Comparison of ENCODE assay signal across 8 cellular contexts in genomic region chr20:38471987-38472512, GRCh38. TPM values are rescaled to one million over a fixed set of nuclear protein-coding genes. Genes with fewer than 3 reads are reported as not detected.
DNase-seq lines count a peak whose midpoint lies in the region; ATAC-seq, FAIRE-seq and TF ChIP-seq lines count a peak whose summit lies in the region.

No MANE protein-coding gene starts in this region.

- intact Hi-C loops in HepG2 (cut with micrococcal nuclease; ENCODE audit: unreplicated experiment), result loop anchor here (1.0 kb wide), 2 partner anchors 26 to 37 kb away; partner anchors contain the start of gene SNHG17

- H3K36me3 Mint-ChIP-seq in activated naive CD4-positive, alpha-beta T cell treated with anti-CD3 and anti-CD28 coated beads, Interleukin-2, amount 10 ng/mL, durations not matched to agents 7 days and 5 days, result no peaks in the 10 kb centered on the region
- H3K36me3 Mint-ChIP-seq in type B pancreatic cell, result peaks cover 8% of the 10 kb centered on the region

- DNase-seq in activated naive CD4-positive, alpha-beta T cell treated with anti-CD3 and anti-CD28 coated beads, Interleukin-2, amount 10 ng/mL, durations not matched to agents 7 days and 5 days, result no peak
- DNase-seq in activated naive CD4-positive, alpha-beta T cell treated with Interleukin-2 at 50 U/mL for 16 hours, result no peak
- DNase-seq in adipocyte (ENCODE audit: low read depth) (no peak), HepG2 (ENCODE audit: low spot score) (no peak), type B pancreatic cell (ENCODE audit: extremely low spot score, unreplicated experiment) (no peak), NCI-H2196 (lab: John Stamatoyannopoulos, UW; ENCODE audit: unreplicated experiment) (no peak)

- H3K9ac ChIP-seq in adipocyte (ENCODE audit: low read length) (peak overlapping the region; percentile 57), HepG2 (ENCODE audit: insufficient read depth, low read depth, low read length) (peak overlapping the region; percentile 62)

- in situ Hi-C loops in HepG2 (cut with HindIII; ENCODE audit: extremely low pct_ligation_motif_present, low pct_unique_long_range_greater_than_20kb), result loop anchor here (5.0 kb wide), 1 partner anchor 35 kb away; the partner anchor contains the start of gene SNHG17

- H3K27me3 Mint-ChIP-seq in activated naive CD4-positive, alpha-beta T cell treated with anti-CD3 and anti-CD28 coated beads, Interleukin-2, amount 10 ng/mL, durations not matched to agents 7 days and 5 days, result peaks cover 17% of the 10 kb centered on the region
- H3K27me3 Mint-ChIP-seq in type B pancreatic cell, result peaks cover 13% of the 10 kb centered on the region

- CTCF ChIA-PET in activated naive CD4-positive, alpha-beta T cell treated with anti-CD3 and anti-CD28 coated beads, Interleukin-2, amount 10 ng/mL, durations not matched to agents 7 days and 5 days (lab: Charles Lee), result interaction anchor here (0.8 to 3.5 kb wide), 4 partner anchors 11 to 38 kb away, joined by 3 to 20 read pairs (median 8); partner anchors contain the start of gene SNHG17
- CTCF ChIA-PET in HepG2 (lab: Yijun Ruan, JAX; ENCODE audit: low intra/inter-chr PET ratio, low total read pairs), result interaction anchor here (1.9 kb wide), 2 partner anchors 25 to 37 kb away, joined by 18 to 20 read pairs; partner anchors contain the start of gene SNHG17

- peak; percentile 10; the same call in 1 of the 2 replicates for TF ChIP-seq RAD21 in HepG2 (CRISPR knock-in tag; IDR thresholded peaks at IDR 0.05)

- peak overlapping the region; percentile 74 for H2AFZ ChIP-seq in HepG2 (ENCODE audit: low read length)

- TF ChIP-seq EP300 in HepG2 (IDR thresholded peaks at IDR 0.05; ENCODE audit: low read depth in 2 of 2, low read length in 2 of 2) (no peak), HepG2 (CRISPR knock-in tag; IDR thresholded peaks at IDR 0.05; ENCODE audit: borderline replicate concordance) (no peak)

- H3K36me3 ChIP-seq in adipocyte (ENCODE audit: control insufficient read depth, insufficient read depth, low read length, severe bottlenecking) (no peaks in the 10 kb centered on the region), HepG2 (replicated peaks in 1 of 2; ENCODE audit: control insufficient read depth in 1 of 2, insufficient read depth in 2 of 2, low read length in 2 of 2) (no peaks in the 10 kb centered on the region; a peak in 1 of 5 replicates)

- POLR2A ChIA-PET in HepG2 (lab: Yijun Ruan, JAX), result interaction anchor here (0.6 to 4.7 kb wide), 18 partner anchors 7 to 1825 kb away, joined by 3 to 92 read pairs (median 4); partner anchors contain the start of genes RPRD1B, SNHG17 and TTI1

- peak overlapping the region; percentile 90 for H3K4me2 ChIP-seq in HepG2 (ENCODE audit: low read depth, low read length)

- H3K4me1 Mint-ChIP-seq in activated naive CD4-positive, alpha-beta T cell treated with anti-CD3 and anti-CD28 coated beads, Interleukin-2, amount 10 ng/mL, durations not matched to agents 7 days and 5 days, result peaks cover 35% of the 10 kb centered on the region
- peaks cover 19% of the 10 kb centered on the region for H3K4me1 Mint-ChIP-seq in type B pancreatic cell (ENCODE audit: unreplicated experiment)

- H4K20me1 ChIP-seq in HepG2 (ENCODE audit: insufficient read depth, low read length), result peaks cover 7% of the 10 kb centered on the region; the same call in 1 of the 2 replicates

- FAIRE-seq in HepG2 (lab: Jason Lieb, UNC), result no peak

- TF ChIP-seq POLR2A in HepG2 (IDR thresholded peaks at IDR 0.05; ENCODE audit: insufficient read depth in 1 of 2, low read depth in 2 of 2, low read length in 2 of 2), result no peak

- no peaks in the 10 kb centered on the region for H3K9me3 ChIP-seq in adipocyte (ENCODE audit: control insufficient read depth, low read length)
- no peaks in the 10 kb centered on the region for H3K9me3 ChIP-seq in HepG2 (ENCODE audit: low read length)

- H3K9me3 Mint-ChIP-seq in activated naive CD4-positive, alpha-beta T cell treated with anti-CD3 and anti-CD28 coated beads, Interleukin-2, amount 10 ng/mL, durations not matched to agents 7 days and 5 days, result no peaks in the 10 kb centered on the region
- H3K9me3 Mint-ChIP-seq in type B pancreatic cell, result no peaks in the 10 kb centered on the region

- H3K27ac ChIP-seq in HepG2 (ENCODE audit: extremely low read length, insufficient read depth, low read length), result peak overlapping the region; percentile 3

- ATAC-seq in HepG2 (peak; percentile 10; the same call in 1 of the 3 replicates), GM21786 (IDR thresholded peaks at IDR 0.05; ENCODE audit: unreplicated experiment) (no peak), HG03039 (IDR thresholded peaks at IDR 0.05; ENCODE audit: unreplicated experiment) (no peak)

- no TSS peak for BruUV-seq in HepG2 (replicated peaks; lab: Mats Ljungman, UMichigan)

- H3K79me2 ChIP-seq in HepG2 (ENCODE audit: insufficient read depth, low read length), result peaks cover 39% of the 10 kb centered on the region

- peak overlapping the region; percentile 83 for H3K27ac Mint-ChIP-seq in activated naive CD4-positive, alpha-beta T cell treated with anti-CD3 and anti-CD28 coated beads, Interleukin-2, amount 10 ng/mL, durations not matched to agents 7 days and 5 days
- peak overlapping the region; percentile 96 for H3K27ac Mint-ChIP-seq in type B pancreatic cell

- H3K4me3 Mint-ChIP-seq in activated naive CD4-positive, alpha-beta T cell treated with anti-CD3 and anti-CD28 coated beads, Interleukin-2, amount 10 ng/mL, durations not matched to agents 7 days and 5 days, result peak overlapping the region; percentile 79
- peak overlapping the region; percentile 91 for H3K4me3 Mint-ChIP-seq in type B pancreatic cell

- H3K4me1 ChIP-seq in adipocyte (ENCODE audit: control insufficient read depth, insufficient read depth, low read length) (peaks cover 9% of the 10 kb centered on the region), HepG2 (ENCODE audit: insufficient read depth, low read length) (peaks cover 43% of the 10 kb centered on the region)

- TF ChIP-seq CTCF in HepG2 (CRISPR knock-in tag; IDR thresholded peaks at IDR 0.05), result no peak
- no peak for TF ChIP-seq CTCF in type B pancreatic cell (conservative IDR thresholded peaks at IDR 0.05)

- H3K4me3 ChIP-seq in adipocyte (ENCODE audit: low read length) (peak overlapping the region; percentile 85), HepG2 (replicated peaks in 1 of 3; ENCODE audit: insufficient read depth in 1 of 3, low read depth in 2 of 3, low read length in 3 of 3) (peak overlapping the region; percentile 64 to 90 (median 69))

- peaks cover 5% of the 10 kb centered on the region for H3K27me3 ChIP-seq in adipocyte (replicated peaks; ENCODE audit: control insufficient read depth, insufficient read depth, low read length)
- no peaks in the 10 kb centered on the region; a peak in 1 of 5 replicates for H3K27me3 ChIP-seq in HepG2 (ENCODE audit: control insufficient read depth in 1 of 2, insufficient read depth in 2 of 2, low read length in 2 of 2)

- WGBS in HepG2 (ENCODE audit: low lambda C conversion rate), result 3% methylated on average over 12 of the region's 12 CpGs

RNA-seq across cellular contexts. Expression of gene RALGAPB, which starts 0.6 kb away (rescaled TPM):
- total RNA-seq in HepG2 (2016; rRNA removed; fragmentation: Illumina TruSeq; extraction: Trizol), result 30.6 and 36.5 TPM in 2 replicates
- 3.8 and 4.1 TPM in 2 replicates for total RNA-seq in HepG2 (2016; cell fraction: cytosol; rRNA removed; fragmentation: Illumina TruSeq; extraction: Trizol; ENCODE audit: low read depth)
- total RNA-seq in HepG2 (2016; cell fraction: insoluble cytoplasmic fraction; rRNA removed; fragmentation: Illumina TruSeq; extraction: Trizol), result 30.2 and 33.9 TPM in 2 replicates
- 10.8 and 12.6 TPM in 2 replicates for total RNA-seq in HepG2 (2016; cell fraction: membrane; rRNA removed; fragmentation: Illumina TruSeq; extraction: Trizol)
- total RNA-seq in HepG2 (2016; cell fraction: nucleus; rRNA removed; fragmentation: Illumina TruSeq; extraction: Trizol), result 61.4 and 61.7 TPM in 2 replicates
- 16.2 and 17.6 TPM in 2 replicates for polyA plus RNA-seq in HepG2 (2011; rRNA removed)
- 5.5 and 9.1 TPM in 2 replicates for polyA plus RNA-seq in HepG2 (2011; cell fraction: cytosol; rRNA removed)
- polyA plus RNA-seq in HepG2 (2011; cell fraction: nucleus; rRNA removed), result 32.6 and 39.1 TPM in 2 replicates
- polyA plus RNA-seq in HepG2 (2012), result 21.8 and 23.1 TPM in 2 replicates
- polyA plus RNA-seq in HepG2 (2016; cell fraction: cytosol; fragmentation: Illumina TruSeq; extraction: Trizol; ENCODE audit: low read depth), result 0.74 and 0.87 TPM in 2 replicates
- 23.7 and 25.3 TPM in 2 replicates for polyA plus RNA-seq in HepG2 (2016; cell fraction: insoluble cytoplasmic fraction; fragmentation: Illumina TruSeq; extraction: Trizol; ENCODE audit: low read depth)
- 2.6 and 2.7 TPM in 2 replicates for polyA plus RNA-seq in HepG2 (2016; cell fraction: membrane; fragmentation: Illumina TruSeq; extraction: Trizol; ENCODE audit: low read depth)
- 62.4 and 65.2 TPM in 2 replicates for polyA plus RNA-seq in HepG2 (2016; cell fraction: nucleus; fragmentation: Illumina TruSeq; extraction: Trizol; ENCODE audit: insufficient read depth, low read depth)
- 30.1 and 32.8 TPM in 2 replicates for polyA minus RNA-seq in HepG2 (2011; rRNA and poly(A)+ RNA removed; ENCODE audit: low replicate concordance)
- polyA minus RNA-seq in HepG2 (2011; cell fraction: cytosol; rRNA and poly(A)+ RNA removed), result 22.1 and 26.7 TPM in 2 replicates
- 106 and 121 TPM in 2 replicates for polyA minus RNA-seq in HepG2 (2011; cell fraction: nucleus; rRNA and poly(A)+ RNA removed)
- 38.2 and 39.6 TPM in 2 replicates for total RNA-seq in type B pancreatic cell (ENCODE audit: low replicate concordance)

RNA-seq across cellular contexts. Expression of gene SNHG17, which starts 36.9 kb away (rescaled TPM):
- total RNA-seq in HepG2 (2016; rRNA removed; fragmentation: Illumina TruSeq; extraction: Trizol) (15.6 and 26.2 TPM in 2 replicates), type B pancreatic cell (ENCODE audit: low replicate concordance) (37.2 and 57.0 TPM in 2 replicates)
- 27.4 and 27.8 TPM in 2 replicates for total RNA-seq in HepG2 (2016; cell fraction: cytosol; rRNA removed; fragmentation: Illumina TruSeq; extraction: Trizol; ENCODE audit: low read depth)
- 15.2 and 25.3 TPM in 2 replicates for total RNA-seq in HepG2 (2016; cell fraction: insoluble cytoplasmic fraction; rRNA removed; fragmentation: Illumina TruSeq; extraction: Trizol)
- total RNA-seq in HepG2 (2016; cell fraction: membrane; rRNA removed; fragmentation: Illumina TruSeq; extraction: Trizol), result 30.7 and 34.5 TPM in 2 replicates
- total RNA-seq in HepG2 (2016; cell fraction: nucleus; rRNA removed; fragmentation: Illumina TruSeq; extraction: Trizol), result 44.8 and 54.3 TPM in 2 replicates
- polyA plus RNA-seq in HepG2 (2011; rRNA removed), result 41.2 and 44.8 TPM in 2 replicates
- 19.6 and 22.7 TPM in 2 replicates for polyA plus RNA-seq in HepG2 (2011; cell fraction: cytosol; rRNA removed)
- polyA plus RNA-seq in HepG2 (2011; cell fraction: nucleus; rRNA removed), result 170 and 182 TPM in 2 replicates
- polyA plus RNA-seq in HepG2 (2012), result 32.8 and 56.1 TPM in 2 replicates
- polyA plus RNA-seq in HepG2 (2016; cell fraction: cytosol; fragmentation: Illumina TruSeq; extraction: Trizol; ENCODE audit: low read depth), result 24.3 and 28.6 TPM in 2 replicates
- 32.2 and 33.6 TPM in 2 replicates for polyA plus RNA-seq in HepG2 (2016; cell fraction: insoluble cytoplasmic fraction; fragmentation: Illumina TruSeq; extraction: Trizol; ENCODE audit: low read depth)
- 28.4 and 32.2 TPM in 2 replicates for polyA plus RNA-seq in HepG2 (2016; cell fraction: membrane; fragmentation: Illumina TruSeq; extraction: Trizol; ENCODE audit: low read depth)
- 126 and 147 TPM in 2 replicates for polyA plus RNA-seq in HepG2 (2016; cell fraction: nucleus; fragmentation: Illumina TruSeq; extraction: Trizol; ENCODE audit: insufficient read depth, low read depth)
- polyA minus RNA-seq in HepG2 (2011; rRNA and poly(A)+ RNA removed; ENCODE audit: low replicate concordance), result 34.4 and 149 TPM in 2 replicates
- polyA minus RNA-seq in HepG2 (2011; cell fraction: cytosol; rRNA and poly(A)+ RNA removed), result 6.9 and 12.8 TPM in 2 replicates
- 67.3 and 72.4 TPM in 2 replicates for polyA minus RNA-seq in HepG2 (2011; cell fraction: nucleus; rRNA and poly(A)+ RNA removed)
